In the genomic region with DNA sequence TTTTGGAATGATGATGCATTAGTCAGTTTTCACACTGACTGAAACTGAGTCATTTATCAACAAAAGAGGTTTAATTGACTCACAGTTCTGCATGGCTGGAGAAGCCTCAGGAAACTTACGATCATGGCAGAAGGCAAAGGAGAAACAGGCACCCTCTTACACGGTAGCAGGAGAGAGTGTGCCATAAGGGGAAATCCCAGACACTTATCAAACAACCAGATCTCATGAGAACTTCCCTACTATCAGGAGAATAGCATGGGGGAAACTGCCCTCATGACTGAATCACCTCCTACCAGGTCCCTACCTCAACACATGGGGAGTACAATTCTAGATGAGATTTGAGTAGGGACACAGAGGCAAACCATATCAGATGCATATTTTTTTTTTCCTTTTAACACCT, we compare ENCODE assay signal across 26 cellular contexts.
"Had no signal": no experiment of that assay in that cellular context is flagged by ENCODE, and none has a peak within 500 bp of the region (broad histone marks: within the 10 kb centered on the region; RNA-seq: fewer than 3 reads in every experiment).

No MANE protein-coding gene starts in this region.

- H3K36me3 Mint-ChIP-seq: activated naive CD8-positive, alpha-beta T cell had no signal

- H3K27ac Mint-ChIP-seq: activated naive CD8-positive, alpha-beta T cell; activated T-cell treated with anti-CD3 and anti-CD28 coated beads, Interleukin-2, amount 50 U/mL, for 24 hours; activated T-helper 17 cell treated with anti-CD3 and anti-CD28 coated beads, Interleukin-2, amount 50 U/mL, for 72 hours; memory B cell; nephron had no signal

- H3K4me1 ChIP-seq: prostate gland, right atrium auricular region, spleen, thyroid gland, upper lobe of right lung had no signal

- ATAC-seq: activated T-helper 17 cell treated with anti-CD3 and anti-CD28 coated beads, Interleukin-2, amount 50 U/mL, for 72 hours; left cardiac atrium; upper lobe of right lung had no signal

- H3K27ac ChIP-seq: coronary artery, neutrophil, ovary, prostate gland, right atrium auricular region, spleen, thyroid gland, upper lobe of right lung, WERI-Rb-1 had no signal

- DNase-seq: activated CD4-positive, alpha-beta T cell treated with anti-CD3 and anti-CD28 coated beads, Interleukin-2, amount 50 U/mL, for 4 hours; activated CD4-positive, CD25-positive, alpha-beta regulatory T cell treated with anti-CD3 and anti-CD28 coated beads, Interleukin-2, amount 50 U/mL, for 72 hours; activated CD8-positive, alpha-beta memory T cell treated with anti-CD3 and anti-CD28 coated beads for 24 hours; activated CD8-positive, alpha-beta memory T cell treated with anti-CD3 and anti-CD28 coated beads, Interleukin-2, amount 50 U/mL, for 4 hours; activated naive CD4-positive, alpha-beta T cell; activated T-cell treated with anti-CD3 and anti-CD28 coated beads, Interleukin-2, amount 50 U/mL, for 24 hours; amniotic stem cell; cerebellar nuclear complex; left cardiac atrium; ovary; spleen; stimulated activated CD4-positive, alpha-beta T cell treated with anti-CD3 and anti-CD28 coated beads, Interleukin-4, amount 100 ng/mL, for 1 hour; stimulated activated naive CD4-positive, alpha-beta T cell treated with Interleukin-2 at 50 U/mL for 16 hours; substantia nigra; T-helper 1 cell; thyroid gland; upper lobe of right lung; WERI-Rb-1 had no signal

- H3K4me3 ChIP-seq: coronary artery, ovary, prostate gland, right atrium auricular region, spleen, thyroid gland, upper lobe of right lung had no signal

- H3K9me3 ChIP-seq: neutrophil, ovary, prostate gland, right atrium auricular region, spleen, thyroid gland, upper lobe of right lung had no signal

- H3K27me3 ChIP-seq: neutrophil, ovary, right atrium auricular region, spleen, thyroid gland had no signal

- H3K36me3 ChIP-seq: neutrophil, ovary, prostate gland, right atrium auricular region, spleen, thyroid gland, upper lobe of right lung, WERI-Rb-1 had no signal

- H3K27me3 Mint-ChIP-seq: activated T-helper 17 cell treated with anti-CD3 and anti-CD28 coated beads, Interleukin-2, amount 50 U/mL, for 72 hours had no signal

- H3K4me1 Mint-ChIP-seq: activated T-helper 17 cell treated with anti-CD3 and anti-CD28 coated beads, Interleukin-2, amount 50 U/mL, for 72 hours; nephron had no signal

- H3K4me3 Mint-ChIP-seq: activated naive CD8-positive, alpha-beta T cell; activated T-cell treated with anti-CD3 and anti-CD28 coated beads, Interleukin-2, amount 50 U/mL, for 24 hours; activated T-helper 17 cell treated with anti-CD3 and anti-CD28 coated beads, Interleukin-2, amount 50 U/mL, for 72 hours; memory B cell; nephron had no signal

- H3K9me3 Mint-ChIP-seq: nephron had no signal
